Comparison of ENCODE assay signal across 16 cellular contexts in the genomic region with DNA sequence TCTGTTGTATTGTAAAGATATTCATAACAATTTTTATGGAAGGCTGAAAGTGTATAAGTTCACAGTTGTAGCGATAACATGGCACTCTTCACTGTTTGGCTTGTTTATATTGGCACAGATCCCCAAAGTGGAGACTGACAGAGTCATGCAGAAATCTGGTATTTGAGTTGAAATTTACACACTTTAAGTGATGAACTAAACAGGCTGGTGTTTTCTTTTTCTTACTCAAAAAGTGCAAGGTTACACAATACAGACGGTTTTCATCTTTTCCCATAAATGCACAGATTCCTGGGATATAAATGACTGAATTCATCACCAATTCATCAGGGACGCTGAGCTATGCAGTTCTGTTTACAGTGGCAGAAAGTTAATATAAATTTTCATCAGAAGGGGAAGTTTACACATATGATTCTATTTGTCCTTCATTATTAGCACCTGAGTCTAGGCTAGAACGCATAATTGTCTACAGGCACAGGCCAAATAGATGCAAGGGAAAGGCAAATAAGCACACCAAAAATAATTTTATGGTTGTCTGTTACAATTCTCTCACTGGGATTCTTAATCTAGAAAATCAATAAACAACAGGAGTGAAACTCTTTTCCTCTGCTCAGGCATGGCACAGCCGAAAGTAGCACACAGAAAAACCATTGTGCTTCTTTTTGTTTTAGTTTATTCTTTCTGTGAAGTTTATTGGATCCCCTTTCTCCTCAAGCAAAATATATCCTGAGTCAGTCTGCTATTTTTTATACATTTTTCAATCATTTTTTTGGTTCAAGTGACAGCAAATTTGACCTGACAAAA.
A peak's percentile ranks its signal among the peaks of the same experiment; 100 is the strongest.
DNase-seq lines count a peak whose midpoint lies in the region; ATAC-seq, FAIRE-seq and TF ChIP-seq lines count a peak whose summit lies in the region.
"Had no signal": no experiment of that assay in that cellular context is flagged by ENCODE, and none has a peak within 500 bp of the region (broad histone marks: within the 10 kb centered on the region; RNA-seq: fewer than 3 reads in every experiment).

No MANE protein-coding gene starts in this region.

- TF ChIP-seq RAD21 in A549 (conservative IDR thresholded peaks at IDR 0.05 in 1 of 2, IDR thresholded peaks at IDR 0.05 in 1 of 2), result no peak

- TF ChIP-seq CTCF in A549 (IDR thresholded peaks at IDR 0.05) (no peak), KMS-11 (conservative IDR thresholded peaks at IDR 0.05; ENCODE audit: low read depth, low read length) (no peak)

- H3K27ac ChIP-seq in A549 (no peak overlapping the region), KMS-11 (no peak overlapping the region)
- H3K27ac ChIP-seq: neutrophil had no signal

- no peak for TF ChIP-seq EP300 in A549 (IDR thresholded peaks at IDR 0.05)

- H3K9me3 ChIP-seq in A549, result no peaks in the 10 kb centered on the region
- H3K9me3 ChIP-seq: BE2C, MG63, neutrophil had no signal

- no peak overlapping the region for H3K27ac Mint-ChIP-seq in activated CD8-positive, alpha-beta T cell treated with anti-CD3 and anti-CD28 coated beads, Interleukin-2, amount 10 ng/mL, durations not matched to agents 7 days and 5 days
- H3K27ac Mint-ChIP-seq: stimulated activated naive CD8-positive, alpha-beta T cell treated with anti-CD3 and anti-CD28 coated beads, Interleukin-15, Interleukin-2, amounts not matched to agents 100 ng/mL and 50 ng/mL, for 24 hours; T-helper 2 cell treated with Interferon-gamma antibody and Interleukin-4, amounts not matched to agents 5 μg/mL and 100 μg/mL, for 36 hours had no signal

- no peak; a peak in 1 of 6 replicates for ATAC-seq in A549
- no peak for ATAC-seq in GM21390 (IDR thresholded peaks at IDR 0.05; ENCODE audit: unreplicated experiment)
- no peak for ATAC-seq in GM19452 (IDR thresholded peaks at IDR 0.05; ENCODE audit: unreplicated experiment)
- no peak for ATAC-seq in activated CD8-positive, alpha-beta T cell treated with anti-CD3 and anti-CD28 coated beads, Interleukin-2, amount 10 ng/mL, durations not matched to agents 7 days and 5 days
- ATAC-seq: left ventricle myocardium superior had no signal

- no peak for FAIRE-seq in A549 (lab: Jason Lieb, UNC)

- H3K4me1 ChIP-seq in A549 (no peaks in the 10 kb centered on the region), KMS-11 (ENCODE audit: low read depth, poor library complexity, severe bottlenecking) (peaks cover 18% of the 10 kb centered on the region)
- H3K4me1 ChIP-seq: BE2C had no signal

- no peaks in the 10 kb centered on the region for H3K9me3 Mint-ChIP-seq in activated CD8-positive, alpha-beta T cell treated with anti-CD3 and anti-CD28 coated beads, Interleukin-2, amount 10 ng/mL, durations not matched to agents 7 days and 5 days (ENCODE audit: insufficient read depth)
- H3K9me3 Mint-ChIP-seq: stimulated activated naive CD8-positive, alpha-beta T cell treated with anti-CD3 and anti-CD28 coated beads, Interleukin-15, Interleukin-2, amounts not matched to agents 100 ng/mL and 50 ng/mL, for 24 hours; T-helper 2 cell treated with Interferon-gamma antibody and Interleukin-4, amounts not matched to agents 5 μg/mL and 100 μg/mL, for 36 hours had no signal

- CTCF ChIA-PET in A549 (lab: Yijun Ruan, JAX), result no interaction called here
- CTCF ChIA-PET in activated CD8-positive, alpha-beta T cell treated with anti-CD3 and anti-CD28 coated beads, Interleukin-2, amount 10 ng/mL, durations not matched to agents 7 days and 5 days (lab: Charles Lee), result no interaction called here

- no peaks in the 10 kb centered on the region; the same call in 1 of the 2 replicates for H4K20me1 ChIP-seq in KMS-11 (ENCODE audit: insufficient read depth)

- DNase-seq in A549 (ENCODE audit: low read depth in 1 of 2, low spot score in 1 of 2) (peak in 1 of 2 experiments; percentile 15), amniotic epithelial cell (ENCODE audit: low read depth) (peak; percentile 1), kidney glomerular epithelial cell (lab: John Stamatoyannopoulos, UW) (peak; percentile 34), mesenteric fat pad (ENCODE audit: low spot score) (no peak)
- no peak for DNase-seq in activated CD8-positive, alpha-beta T cell treated with anti-CD3 and anti-CD28 coated beads, Interleukin-2, amount 10 ng/mL, durations not matched to agents 7 days and 5 days
- DNase-seq: BE2C; H7; left ventricle myocardium superior; MG63; stimulated activated CD4-positive, alpha-beta T cell treated with anti-CD3 and anti-CD28 coated beads, Interleukin-2, amount 100 ng/mL, for 24 hours had no signal

- H3K36me3 Mint-ChIP-seq in activated CD8-positive, alpha-beta T cell treated with anti-CD3 and anti-CD28 coated beads, Interleukin-2, amount 10 ng/mL, durations not matched to agents 7 days and 5 days (ENCODE audit: low read depth), result no peaks in the 10 kb centered on the region

- H3K4me3 Mint-ChIP-seq in activated CD8-positive, alpha-beta T cell treated with anti-CD3 and anti-CD28 coated beads, Interleukin-2, amount 10 ng/mL, durations not matched to agents 7 days and 5 days, result no peak overlapping the region
- H3K4me3 Mint-ChIP-seq: stimulated activated naive CD8-positive, alpha-beta T cell treated with anti-CD3 and anti-CD28 coated beads, Interleukin-15, Interleukin-2, amounts not matched to agents 100 ng/mL and 50 ng/mL, for 24 hours; T-helper 2 cell treated with Interferon-gamma antibody and Interleukin-4, amounts not matched to agents 5 μg/mL and 100 μg/mL, for 36 hours had no signal

- WGBS in A549 (ENCODE audit: missing lambda C conversion rate), result under 1% methylated on average over 5 of the region's 5 CpGs

- TF ChIP-seq POLR2A in A549 (IDR thresholded peaks at IDR 0.05; ENCODE audit: low read length), result no peak

- no peaks in the 10 kb centered on the region for H3K79me2 ChIP-seq in KMS-11 (ENCODE audit: insufficient read depth, low read depth)

- H3K36me3 ChIP-seq in KMS-11 (ENCODE audit: insufficient read depth), result no peaks in the 10 kb centered on the region
- H3K36me3 ChIP-seq: BE2C, MG63, neutrophil had no signal

- H3K27me3 Mint-ChIP-seq in activated CD8-positive, alpha-beta T cell treated with anti-CD3 and anti-CD28 coated beads, Interleukin-2, amount 10 ng/mL, durations not matched to agents 7 days and 5 days (ENCODE audit: low read depth), result no peaks in the 10 kb centered on the region
- H3K27me3 Mint-ChIP-seq: stimulated activated naive CD8-positive, alpha-beta T cell treated with anti-CD3 and anti-CD28 coated beads, Interleukin-15, Interleukin-2, amounts not matched to agents 100 ng/mL and 50 ng/mL, for 24 hours had no signal

- H3K27me3 ChIP-seq in KMS-11 (ENCODE audit: insufficient read depth, low read depth), result no peaks in the 10 kb centered on the region
- H3K27me3 ChIP-seq: BE2C, MG63, neutrophil had no signal

- H3K4me3 ChIP-seq in A549, result no peak overlapping the region
- H3K4me3 ChIP-seq in KMS-11 (IDR thresholded peaks at IDR 0.05; ENCODE audit: insufficient read depth, low read depth, low read length), result no peak overlapping the region
- H3K4me3 ChIP-seq: MG63 had no signal

- POLR2A ChIA-PET in A549 (lab: Yijun Ruan, JAX), result no interaction called here
- POLR2A ChIA-PET in activated CD8-positive, alpha-beta T cell treated with anti-CD3 and anti-CD28 coated beads, Interleukin-2, amount 10 ng/mL, durations not matched to agents 7 days and 5 days (lab: Charles Lee), result no interaction called here

- no peak overlapping the region for H2AFZ ChIP-seq in KMS-11 (ENCODE audit: low read depth)

- peak overlapping the region; percentile 32 for H3K4me2 ChIP-seq in A549
- H3K4me2 ChIP-seq in KMS-11, result peak overlapping the region; percentile 0; the same call in 1 of the 2 replicates

- H3K9ac ChIP-seq in KMS-11, result no peak overlapping the region

- no peaks in the 10 kb centered on the region for H3K4me1 Mint-ChIP-seq in activated CD8-positive, alpha-beta T cell treated with anti-CD3 and anti-CD28 coated beads, Interleukin-2, amount 10 ng/mL, durations not matched to agents 7 days and 5 days (ENCODE audit: low read depth)

TF ChIP-seq in A549, 52 proteins besides CTCF, POLR2A, EP300 and RAD21:
- TF ChIP-seq TP53 (CRISPR knock-in tag; IDR thresholded peaks at IDR 0.05), result no peak
- TF ChIP-seq FOXS1 (CRISPR knock-in tag; IDR thresholded peaks at IDR 0.05), result peak; percentile 72; the same call in 1 of the 2 replicates

Comparison
In these comparisons a context has a peak if more than half of its experiments do, and no peak if none do; other contexts are left out.
1. DNase-seq: peak in amniotic epithelial cell (single experiment) and kidney glomerular epithelial cell (single experiment); none in activated CD8-positive, alpha-beta T cell treated with anti-CD3 and anti-CD28 coated beads, Interleukin-2, amount 10 ng/mL, durations not matched to agents 7 days and 5 days (single experiment) and mesenteric fat pad (single experiment).